13 cellular contexts compared by ENCODE assay signal in the genomic region with DNA sequence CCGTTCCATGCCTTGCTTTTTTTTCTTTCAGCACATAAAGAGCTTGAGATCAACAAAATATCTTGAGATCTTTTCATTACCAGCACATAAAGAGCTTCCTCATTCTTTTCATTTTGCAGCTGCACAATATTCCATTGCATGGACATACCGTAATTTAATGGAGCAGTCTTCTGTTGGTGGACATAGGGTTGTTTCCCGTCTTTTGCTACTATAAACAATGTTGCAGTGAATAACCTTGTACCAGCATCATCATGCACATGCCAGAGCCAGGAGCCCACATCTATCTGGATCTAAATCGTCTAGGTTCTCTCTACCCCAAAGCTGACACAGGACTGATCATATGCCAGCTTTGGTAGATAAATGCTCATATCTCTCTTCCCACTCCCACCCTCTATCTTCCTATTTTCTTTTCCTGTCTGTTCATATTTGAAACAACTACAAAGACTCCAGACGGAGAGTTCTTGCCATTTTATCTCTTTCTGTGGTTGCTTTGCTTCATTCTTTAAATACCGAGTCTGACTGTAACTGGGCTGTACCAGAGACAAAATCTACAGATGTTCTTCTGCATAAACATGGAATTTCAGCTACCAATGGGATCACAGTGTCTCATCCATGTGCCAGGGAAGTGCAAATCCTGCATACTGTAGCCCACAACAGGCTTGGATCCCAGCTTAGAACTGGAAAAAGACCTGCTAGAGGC. TPM values are rescaled to one million over a fixed set of nuclear protein-coding genes. Genes with fewer than 3 reads are reported as not detected.
DNase-seq lines count a peak whose midpoint lies in the region; ATAC-seq and TF ChIP-seq lines count a peak whose summit lies in the region.
"Had no signal": no experiment of that assay in that cellular context is flagged by ENCODE, and none has a peak within 500 bp of the region (broad histone marks: within the 10 kb centered on the region; RNA-seq: fewer than 3 reads in every experiment).

No MANE protein-coding gene starts in this region.

- DNase-seq in EH (ENCODE audit: low read depth) (peak; percentile 94), OCI-M1 (lab: John Stamatoyannopoulos, UW) (peak; percentile 45), fibroblast of lung (ENCODE audit: low read depth in 2 of 2) (peak; percentile 90 to 98), osteocyte (ENCODE audit: extremely low spot score, unreplicated experiment) (peak; percentile 4), psoas muscle (no peak), NCI-H146 treated with DMSO at 0.1 percent for 48 hours (lab: John Stamatoyannopoulos, UW; ENCODE audit: unreplicated experiment) (no peak)
- DNase-seq: activated T-cell treated with anti-CD3 and anti-CD28 coated beads, Interleukin-2, amount 50 U/mL, for 1 hour; colonic mucosa; DMS79 treated with DMSO at 0.1 percent for 48 hours; stimulated activated CD4-positive, alpha-beta T cell treated with anti-CD3 and anti-CD28 coated beads, Interleukin-2, amount 100 ng/mL, for 48 hours had no signal

- H4K20me1 ChIP-seq in fibroblast of lung (ENCODE audit: control insufficient read depth, extremely low read depth, insufficient read depth, low read length): no peaks in the 10 kb centered on the region

- no peak overlapping the region for H3K9ac ChIP-seq in fibroblast of lung (ENCODE audit: insufficient read depth, low read length)

- 82 to 90% (median 85%) methylated on average over 6 of the region's 6 CpGs for whole genome bisulfite sequencing in psoas muscle, 3 donors

- H3K79me2 ChIP-seq in fibroblast of lung (ENCODE audit: control insufficient read depth, insufficient read depth, low read length): no peaks in the 10 kb centered on the region

- intact Hi-C loops in psoas muscle (cut with DNase I): no loop called here

- ATAC-seq in psoas muscle (no peak), GM21737 (IDR thresholded peaks at IDR 0.05; ENCODE audit: unreplicated experiment) (no peak), HG03097 (IDR thresholded peaks at IDR 0.05; ENCODE audit: low FRiP score, unreplicated experiment) (no peak)

- H3K27ac ChIP-seq in fibroblast of lung (ENCODE audit: insufficient read depth, low read length) (peak overlapping the region; percentile 26), psoas muscle (no peak overlapping the region)
- H3K27ac ChIP-seq: colonic mucosa had no signal

- TF ChIP-seq CTCF in fibroblast of lung (conservative IDR thresholded peaks at IDR 0.05 in 1 of 2, IDR thresholded peaks at IDR 0.05 in 1 of 2; ENCODE audit: low read depth in 1 of 2, low read length in 2 of 2): no peak
- TF ChIP-seq CTCF in osteocyte (IDR thresholded peaks at IDR 0.05): no peak
- no peak for TF ChIP-seq CTCF in psoas muscle (IDR thresholded peaks at IDR 0.05)

- H3K4me1 Mint-ChIP-seq in osteocyte (ENCODE audit: unreplicated experiment): peaks cover 76% of the 10 kb centered on the region

- H3K4me2 ChIP-seq in fibroblast of lung (ENCODE audit: extremely low read depth, insufficient read depth, low read length): peak overlapping the region; percentile 17

- no peaks in the 10 kb centered on the region for H3K27me3 Mint-ChIP-seq in osteocyte (ENCODE audit: unreplicated experiment)

- no peak overlapping the region for H3K4me3 Mint-ChIP-seq in osteocyte (ENCODE audit: unreplicated experiment)
- H3K4me3 Mint-ChIP-seq: neural crest cell had no signal

- peak overlapping the region; percentile 98 for H3K27ac Mint-ChIP-seq in osteocyte (ENCODE audit: unreplicated experiment)

- H3K4me1 ChIP-seq in fibroblast of lung (ENCODE audit: control insufficient read depth, extremely low read depth, insufficient read depth, low read length) (peaks cover 16% of the 10 kb centered on the region), psoas muscle (peaks cover 12% of the 10 kb centered on the region)

- H2AFZ ChIP-seq in fibroblast of lung (ENCODE audit: low read length): no peak overlapping the region

- H3K36me3 ChIP-seq in fibroblast of lung (ENCODE audit: control insufficient read depth, insufficient read depth, low read length) (no peaks in the 10 kb centered on the region), psoas muscle (ENCODE audit: insufficient read depth in 1 of 2, low read depth in 1 of 2) (no peaks in the 10 kb centered on the region)
- H3K36me3 ChIP-seq: colonic mucosa had no signal

- no peaks in the 10 kb centered on the region for H3K36me3 Mint-ChIP-seq in osteocyte (ENCODE audit: unreplicated experiment)

- H3K27me3 ChIP-seq in fibroblast of lung (ENCODE audit: control insufficient read depth, insufficient read depth, low read length): no peaks in the 10 kb centered on the region
- H3K27me3 ChIP-seq in psoas muscle (ENCODE audit: insufficient read depth in 3 of 3, low read length in 2 of 3): no peaks in the 10 kb centered on the region
- H3K27me3 ChIP-seq: colonic mucosa had no signal

- no peaks in the 10 kb centered on the region for H3K9me3 ChIP-seq in fibroblast of lung (ENCODE audit: control insufficient read depth, insufficient read depth, low read depth, low read length)
- H3K9me3 ChIP-seq in psoas muscle: no peaks in the 10 kb centered on the region
- H3K9me3 ChIP-seq: colonic mucosa had no signal

- no peak overlapping the region for H3K4me3 ChIP-seq in fibroblast of lung (replicated peaks in 1 of 4; ENCODE audit: control extremely low read depth in 1 of 4, insufficient read depth in 1 of 4, low read depth in 3 of 4, low read length in 4 of 4)
- no peak overlapping the region for H3K4me3 ChIP-seq in psoas muscle
- H3K4me3 ChIP-seq: colonic mucosa had no signal

- peaks cover 4% of the 10 kb centered on the region for H3K9me3 Mint-ChIP-seq in osteocyte (ENCODE audit: unreplicated experiment)

RNA-seq across cellular contexts. Expression of gene AKAP13, which starts 47.1 kb away (rescaled TPM):
- total RNA-seq in fibroblast of lung: 41.1 and 68.4 TPM in 2 replicates
- polyA plus RNA-seq in fibroblast of lung: 8.3 and 9.2 TPM in 2 replicates
- 18.1 and 19.5 TPM in 2 replicates for polyA plus RNA-seq in fibroblast of lung (2012)
- polyA minus RNA-seq in fibroblast of lung (ENCODE audit: low replicate concordance): 59.6 and 86.0 TPM in 2 replicates
- total RNA-seq in osteocyte: 146 and 161 TPM in 2 replicates
- 100 to 1,000 TPM in 3 of 4 donors, 10 to 100 TPM in 1; 93.7 to 126 (median 122) TPM for total RNA-seq in psoas muscle
- 10 to 100 TPM; 18.2 to 86.0 (median 46.5) TPM for polyA plus RNA-seq in psoas muscle

Comparison
In these comparisons a context has a peak if more than half of its experiments do, and no peak if none do; other contexts are left out.
1. DNase-seq: peak in EH (single experiment), OCI-M1 (single experiment), fibroblast of lung (2 of 2) and osteocyte (single experiment); none in psoas muscle (0 of 2) and NCI-H146 treated with DMSO at 0.1 percent for 48 hours (single experiment).